9 cellular contexts compared by ENCODE assay signal in the genomic region with DNA sequence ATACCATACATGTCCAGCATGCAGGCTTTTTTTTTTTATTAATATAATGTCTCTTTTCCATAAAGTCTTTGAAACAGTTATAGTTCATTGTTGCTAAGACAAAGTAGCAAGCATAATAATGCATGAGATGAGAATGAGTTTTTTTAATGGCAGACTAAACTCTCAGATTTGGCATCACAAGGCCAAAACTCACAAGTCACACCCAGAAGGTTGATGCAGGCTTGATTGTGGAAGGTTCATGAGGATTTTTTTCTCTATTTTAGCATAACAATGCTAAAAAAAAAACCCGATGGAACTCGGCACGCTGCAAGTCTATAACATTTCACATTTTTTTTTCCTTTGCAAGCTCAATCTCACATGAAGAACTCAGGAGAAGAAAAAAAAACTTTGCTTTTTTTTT. TPM values are rescaled to one million over a fixed set of nuclear protein-coding genes. Genes with fewer than 3 reads are reported as not detected.
DNase-seq lines count a peak whose midpoint lies in the region; TF ChIP-seq lines count a peak whose summit lies in the region.
"Had no signal": no experiment of that assay in that cellular context is flagged by ENCODE, and none has a peak within 500 bp of the region (broad histone marks: within the 10 kb centered on the region; RNA-seq: fewer than 3 reads in every experiment).

No MANE protein-coding gene starts in this region.

- CTCF ChIA-PET in CD4-positive, alpha-beta memory T cell (lab: Charles Lee; ENCODE audit: partially characterized antibody), result interaction anchor here (0.6 to 2.0 kb wide), 5 partner anchors 319 to 673 kb away, joined by 3 to 13 read pairs (median 3); no protein-coding TSS in a partner anchor

- H3K9me3 Mint-ChIP-seq in CD4-positive, alpha-beta memory T cell, result peaks cover 0 to 9% (median 0%) of the 10 kb centered on the region in 8 donors

- WGBS in esophagus muscularis mucosa, result 40% methylated on average over 3 of the region's 3 CpGs

- TF ChIP-seq CTCF in esophagus muscularis mucosa (IDR thresholded peaks at IDR 0.05), result no peak
- no peak for TF ChIP-seq CTCF in osteoblast (IDR thresholded peaks at IDR 0.05; ENCODE audit: extremely low read depth, low read depth, low read length)

- POLR2A ChIA-PET in CD4-positive, alpha-beta memory T cell (lab: Charles Lee; ENCODE audit: partially characterized antibody), result interaction anchor here (0.6 to 6.7 kb wide), 13 partner anchors 11 to 921 kb away, joined by 3 to 104 read pairs (median 5); no protein-coding TSS in a partner anchor

- no peak overlapping the region for H2AFZ ChIP-seq in osteoblast (ENCODE audit: low read length)

- H3K36me3 Mint-ChIP-seq in CD4-positive, alpha-beta memory T cell, result peaks cover 10 to 46% of the 10 kb centered on the region in 2 donors

- peaks cover 34% of the 10 kb centered on the region for H3K4me1 ChIP-seq in CD4-positive, alpha-beta memory T cell (ENCODE audit: insufficient read depth, low read length)
- H3K4me1 ChIP-seq in esophagus muscularis mucosa (peaks cover 0 to 42% (median 37%) of the 10 kb centered on the region in 4 donors), osteoblast (ENCODE audit: insufficient read depth, low read length) (peaks cover 8% of the 10 kb centered on the region)

- H3K4me3 ChIP-seq in CD4-positive, alpha-beta memory T cell (ENCODE audit: low read length in 2 of 2), result peak overlapping the region; percentile 39 to 75
- H3K4me3 ChIP-seq in SK-N-MC (peak overlapping the region; percentile 74), esophagus muscularis mucosa (peak overlapping the region; percentile 52 to 80 (median 70)), osteoblast (ENCODE audit: insufficient read depth, low read length) (peak overlapping the region; percentile 74)

- H3K27me3 Mint-ChIP-seq in CD4-positive, alpha-beta memory T cell, result no peaks in the 10 kb centered on the region

- H3K4me3 Mint-ChIP-seq in CD4-positive, alpha-beta memory T cell, result peak overlapping the region; percentile 95 to 97 (median 96)

- TF ChIP-seq EP300 in esophagus muscularis mucosa (IDR thresholded peaks at IDR 0.05), result no peak

- intact Hi-C loops in CD4-positive, alpha-beta memory T cell (cut with micrococcal nuclease), result no loop called here
- intact Hi-C loops in esophagus muscularis mucosa (cut with DNase I), result no loop called here

- H3K27ac ChIP-seq in CD4-positive, alpha-beta memory T cell (ENCODE audit: low read depth, low read length), result peak overlapping the region; percentile 57
- H3K27ac ChIP-seq in SK-N-MC (no peak overlapping the region), esophagus muscularis mucosa (replicated peaks in 1 of 4) (peak overlapping the region; percentile 47 to 78 (median 70)), osteoblast (ENCODE audit: low read depth, low read length) (no peak overlapping the region)

- no peaks in the 10 kb centered on the region for H4K20me1 ChIP-seq in osteoblast (ENCODE audit: insufficient read depth, low read length)

- no peaks in the 10 kb centered on the region for H3K36me3 ChIP-seq in CD4-positive, alpha-beta memory T cell (ENCODE audit: insufficient read depth, low read length)
- no peaks in the 10 kb centered on the region for H3K36me3 ChIP-seq in SK-N-MC (ENCODE audit: insufficient read depth, low read length)
- no peaks in the 10 kb centered on the region for H3K36me3 ChIP-seq in esophagus muscularis mucosa
- H3K36me3 ChIP-seq in osteoblast (ENCODE audit: insufficient read depth, low read length), result no peaks in the 10 kb centered on the region

- no peak overlapping the region for H3K9ac ChIP-seq in SK-N-MC (ENCODE audit: insufficient read length)

- H3K79me2 ChIP-seq in osteoblast (ENCODE audit: insufficient read depth, low read length), result peaks cover 2% of the 10 kb centered on the region

- H3K27me3 ChIP-seq in CD4-positive, alpha-beta memory T cell (ENCODE audit: insufficient read depth, low read length), result no peaks in the 10 kb centered on the region
- H3K27me3 ChIP-seq in esophagus muscularis mucosa (peaks cover 0 to 22% (median 0%) of the 10 kb centered on the region in 4 donors), osteoblast (ENCODE audit: insufficient read depth, low read length) (peaks cover 11% of the 10 kb centered on the region)

- peaks cover 23 to 65% (median 38%) of the 10 kb centered on the region in 4 donors for H3K4me1 Mint-ChIP-seq in CD4-positive, alpha-beta memory T cell

- peak overlapping the region; percentile 81 for H3K4me2 ChIP-seq in osteoblast (ENCODE audit: insufficient read depth, low read length)

- DNase-seq in CD4-positive, alpha-beta memory T cell, result peak in 1 of 5 donors; percentile 24
- DNase-seq in SK-N-MC (ENCODE audit: low read depth, low spot score) (no peak), esophagus muscularis mucosa (ENCODE audit: extremely low spot score) (no peak), osteoblast (ENCODE audit: insufficient read length, low spot score, missing footprints) (peak; percentile 76), NOMO-1 (lab: John Stamatoyannopoulos, UW; ENCODE audit: unreplicated experiment in 2 of 2) (no peak), GM03348 (ENCODE audit: low spot score) (no peak), GM19238 (ENCODE audit: insufficient read length, low spot score) (no peak)
- DNase-seq in stimulated activated CD4-positive, alpha-beta T cell treated with anti-CD3 and anti-CD28 coated beads, Interleukin-2, amount 100 ng/mL, for 24 hours, result no peak
- DNase-seq: central memory CD4-positive, alpha-beta T cell had no signal

- no peaks in the 10 kb centered on the region for H3K9me3 ChIP-seq in CD4-positive, alpha-beta memory T cell (ENCODE audit: control insufficient read depth in 1 of 2, low read length in 2 of 2)
- no peaks in the 10 kb centered on the region for H3K9me3 ChIP-seq in SK-N-MC (ENCODE audit: low read depth, low read length)
- no peaks in the 10 kb centered on the region for H3K9me3 ChIP-seq in esophagus muscularis mucosa
- no peaks in the 10 kb centered on the region for H3K9me3 ChIP-seq in osteoblast (ENCODE audit: low read depth, low read length)

- peak overlapping the region; percentile 89 to 95 (median 93) for H3K27ac Mint-ChIP-seq in CD4-positive, alpha-beta memory T cell

- TF ChIP-seq POLR2A in esophagus muscularis mucosa (IDR thresholded peaks at IDR 0.05; ENCODE audit: low read depth), result no peak

RNA-seq across cellular contexts. Expression of a gene that starts 2.8 kb away (rescaled TPM):
- total RNA-seq in CD4-positive, alpha-beta memory T cell, result 10 to 100 TPM; 73.8 to 79.4 TPM
- 1 to 10 TPM; 1.1 to 4.7 TPM for polyA plus RNA-seq in CD4-positive, alpha-beta memory T cell
- 10 to 100 TPM; 30.4 to 55.1 (median 40.8) TPM for total RNA-seq in esophagus muscularis mucosa
- 31.8 and 40.2 TPM in 2 replicates for total RNA-seq in osteoblast

Comparison
In these comparisons a context has a peak if more than half of its experiments do, and no peak if none do; other contexts are left out.
1. H3K27ac ChIP-seq: peak in CD4-positive, alpha-beta memory T cell (single experiment) and esophagus muscularis mucosa (4 of 4); none in SK-N-MC (single experiment) and osteoblast (single experiment).
2. Peak in every context shown above with its lines, with median percentiles within 50 percentile points of each other: H3K4me3 ChIP-seq.